Comparison of ENCODE assay signal across 13 cellular contexts in genomic region chr17:19250421-19251141, GRCh38. TPM values are rescaled to one million over a fixed set of nuclear protein-coding genes. Genes with fewer than 3 reads are reported as not detected.
DNase-seq lines count a peak whose midpoint lies in the region; ATAC-seq and TF ChIP-seq lines count a peak whose summit lies in the region.
"Had no signal": no experiment of that assay in that cellular context is flagged by ENCODE, and none has a peak within 500 bp of the region (broad histone marks: within the 10 kb centered on the region; RNA-seq: fewer than 3 reads in every experiment).

No MANE protein-coding gene starts in this region.

- H3K4me1 Mint-ChIP-seq in chondrocyte (ENCODE audit: low read depth): peaks cover 33% of the 10 kb centered on the region

- ATAC-seq in sciatic nerve (peak; percentile 58), GM19395 (IDR thresholded peaks at IDR 0.05; ENCODE audit: unreplicated experiment) (no peak)
- ATAC-seq: naive thymus-derived CD4-positive, alpha-beta T cell had no signal

- peaks cover 2% of the 10 kb centered on the region for H3K9me3 Mint-ChIP-seq in chondrocyte (ENCODE audit: low read depth)
- H3K9me3 Mint-ChIP-seq: IgD-negative memory B cell had no signal

- in situ Hi-C loops in G401 (cut with HindIII; ENCODE audit: low sequenced_read_pairs): no loop called here

- peaks cover 3% of the 10 kb centered on the region for H3K36me3 Mint-ChIP-seq in chondrocyte (ENCODE audit: low read depth)

- intact Hi-C loops in sciatic nerve (cut with DNase I): no loop called here

- TF ChIP-seq CTCF in chondrocyte (IDR thresholded peaks at IDR 0.05): no peak

- H3K4me3 Mint-ChIP-seq in chondrocyte (ENCODE audit: unreplicated experiment): no peak overlapping the region
- H3K4me3 Mint-ChIP-seq: IgD-negative memory B cell; naive thymus-derived CD4-positive, alpha-beta T cell had no signal

- H3K27ac Mint-ChIP-seq in chondrocyte (ENCODE audit: unreplicated experiment): no peak overlapping the region
- H3K27ac Mint-ChIP-seq: naive thymus-derived CD4-positive, alpha-beta T cell had no signal

- peak; percentile 96 for DNase-seq in G401 (ENCODE audit: low spot score)
- DNase-seq in astrocyte of the hippocampus (ENCODE audit: low read depth, low spot score): peak; percentile 63
- peak; percentile 79 to 89 for DNase-seq in hippocampal formation (lab: John Stamatoyannopoulos, UW)
- peak; percentile 66 for DNase-seq in sciatic nerve (ENCODE audit: low spot score)
- DNase-seq in UCSD-AML1 (lab: John Stamatoyannopoulos, UW; ENCODE audit: unreplicated experiment): no peak
- DNase-seq in NOMO-1 (lab: John Stamatoyannopoulos, UW; ENCODE audit: unreplicated experiment in 2 of 2): no peak
- no peak for DNase-seq in chondrocyte (ENCODE audit: low spot score)
- DNase-seq: activated CD4-positive, CD25-positive, alpha-beta regulatory T cell; naive thymus-derived CD4-positive, alpha-beta T cell; NCI-H345; stimulated activated naive CD4-positive, alpha-beta T cell had no signal

- H3K27me3 Mint-ChIP-seq in chondrocyte (ENCODE audit: low read depth): no peaks in the 10 kb centered on the region
- H3K27me3 Mint-ChIP-seq: IgD-negative memory B cell had no signal

RNA-seq across cellular contexts. Expression of gene EPN2, which starts 13.4 kb away (rescaled TPM):
- 18.8 and 20.8 TPM in 2 replicates for total RNA-seq in G401 (2014; rRNA removed; shearing (Covaris generic))
- total RNA-seq in sciatic nerve (76.6 TPM), chondrocyte (29.0 to 39.7 TPM (median 37.8 TPM) in 3 replicates)

Comparison
In these comparisons a context has a peak if more than half of its experiments do, and no peak if none do; other contexts are left out.
1. DNase-seq: peak in G401 (single experiment), astrocyte of the hippocampus (single experiment), hippocampal formation (2 of 2) and sciatic nerve (single experiment); none in UCSD-AML1 (single experiment), NOMO-1 (0 of 2) and chondrocyte (single experiment).